19 cellular contexts compared by ENCODE assay signal in genomic region chr4:40623707-40624106, GRCh38.
"Had no signal": no experiment of that assay in that cellular context is flagged by ENCODE, and none has a peak within 500 bp of the region (broad histone marks: within the 10 kb centered on the region; RNA-seq: fewer than 3 reads in every experiment).

No MANE protein-coding gene starts in this region.

- H3K27me3 Mint-ChIP-seq: stimulated activated memory B cell treated with anti-CD40 and anti-IgM and Interleukin-4, amounts not matched to agents 10 μg/mL and 1 μg/mL and 100 μg/mL, for 72 hours had no signal

- H3K27me3 ChIP-seq: colonic mucosa, foreskin keratinocyte, upper lobe of left lung had no signal

- H3K4me1 ChIP-seq: colonic mucosa had no signal

- H3K4me3 Mint-ChIP-seq: activated CD4-positive, alpha-beta memory T cell treated with anti-CD3 and anti-CD28 coated beads, Interleukin-2, amount 10 ng/mL, durations not matched to agents 7 days and 5 days; activated T-cell treated with anti-CD3 and anti-CD28 coated beads, Interleukin-2, amount 50 U/mL, for 4 hours; natural killer cell treated with Interleukin-12 subunit alpha and Interleukin-12 subunit beta and Interleukin-15 and Interleukin-18, amount 100 ng/mL, for 72 hours; stimulated activated memory B cell treated with anti-CD40 and anti-IgM and Interleukin-4, amounts not matched to agents 10 μg/mL and 1 μg/mL and 100 μg/mL, for 72 hours; T-helper 17 cell had no signal

- H3K27ac Mint-ChIP-seq: activated CD4-positive, alpha-beta memory T cell treated with anti-CD3 and anti-CD28 coated beads, Interleukin-2, amount 10 ng/mL, durations not matched to agents 7 days and 5 days; T-helper 17 cell had no signal

- H3K9me3 Mint-ChIP-seq: activated T-cell treated with anti-CD3 and anti-CD28 coated beads, Interleukin-2, amount 50 U/mL, for 4 hours had no signal

- H3K27ac ChIP-seq: colonic mucosa, foreskin keratinocyte had no signal

- H3K9me3 ChIP-seq: colonic mucosa, upper lobe of left lung had no signal

- H3K4me3 ChIP-seq: colonic mucosa, upper lobe of left lung had no signal

- DNase-seq: activated CD4-positive, alpha-beta memory T cell treated with anti-CD3 and anti-CD28 coated beads, Interleukin-2, amount 10 ng/mL, durations not matched to agents 7 days and 5 days; activated CD4-positive, alpha-beta T cell treated with anti-CD3 and anti-CD28 coated beads for 4 hours; activated effector memory CD4-positive, alpha-beta T cell treated with Interleukin-2 at 50 U/mL for 16 hours; activated naive CD4-positive, alpha-beta T cell treated with anti-CD3 and anti-CD28 coated beads, Interleukin-2, amount 50 U/mL, for 16 hours; activated T-cell treated with anti-CD3 and anti-CD28 coated beads, Interleukin-2, amount 50 U/mL, for 4 hours; central memory CD4-positive, alpha-beta T cell; colonic mucosa; glutamatergic neuron; kidney glomerular epithelial cell; left ventricle myocardium superior; mesenchymal stem cell; nucleus accumbens; posterior cingulate gyrus; stimulated activated CD4-positive, alpha-beta T cell treated with anti-CD3 and anti-CD28 coated beads, Interleukin-2, amount 100 ng/mL, for 48 hours; T-helper 17 cell; upper lobe of left lung had no signal

- H3K36me3 ChIP-seq: colonic mucosa, upper lobe of left lung had no signal
